In genomic region chr7:151006590-151007300, GRCh38 we compare ENCODE assay signal across 30 cellular contexts. TPM values are rescaled to one million over a fixed set of nuclear protein-coding genes. Genes with fewer than 3 reads are reported as not detected.
DNase-seq lines count a peak whose midpoint lies in the region; ATAC-seq, FAIRE-seq and TF ChIP-seq lines count a peak whose summit lies in the region.
"Had no signal": no experiment of that assay in that cellular context is flagged by ENCODE, and none has a peak within 500 bp of the region (broad histone marks: within the 10 kb centered on the region; RNA-seq: fewer than 3 reads in every experiment).

No MANE protein-coding gene starts in this region.

- no peak overlapping the region for H3K56ac ChIP-seq in H1 (replicated peaks; ENCODE audit: insufficient read length, low read depth, low read length)
- peak overlapping the region; percentile 81 for H3K56ac ChIP-seq in mesendoderm (ENCODE audit: low read length)

- H3K23me2 ChIP-seq in H1 (ENCODE audit: low read depth, low read length) = no peaks in the 10 kb centered on the region; the same call in 1 of the 2 replicates

- H4K91ac ChIP-seq in H1 (replicated peaks; ENCODE audit: insufficient read length, low read length) = peak overlapping the region; percentile 51

- DNase-seq in CD4-positive, alpha-beta memory T cell = peak in 1 of 5 donors; percentile 41
- DNase-seq in H1 (ENCODE audit: low read depth in 1 of 2, low spot score in 2 of 2) = no peak
- no peak for DNase-seq in mesendoderm
- DNase-seq in GF-D8 (lab: John Stamatoyannopoulos, UW) = no peak
- DNase-seq in SKM-1 treated with dmso at 0.1 percent for 144 hours (lab: John Stamatoyannopoulos, UW; ENCODE audit: unreplicated experiment) = no peak
- DNase-seq in natural killer cell treated with Interleukin-12 subunit alpha and Interleukin-12 subunit beta and Interleukin-15 and Interleukin-18, amount 100 ng/mL, for 72 hours (ENCODE audit: low spot score) = no peak
- DNase-seq: activated CD4-positive, alpha-beta T cell treated with anti-CD3 and anti-CD28 coated beads, Interleukin-2, amount 50 U/mL, for 48 hours; activated CD4-positive, CD25-positive, alpha-beta regulatory T cell; activated T-cell treated with anti-CD3 and anti-CD28 coated beads, Interleukin-2, amount 50 U/mL, for 48 hours; adrenal gland; DMS79; foreskin keratinocyte; left colon; NCI-H146; NCI-H2107; NCI-H345; NCI-H774; nucleus accumbens; stimulated activated CD4-positive, alpha-beta T cell treated with anti-CD3 and anti-CD28 coated beads, Interleukin-4, amount 100 ng/mL, for 4 hours had no signal

- 92% methylated on average over 23 of the region's 23 CpGs; no CpG with 5 or more reads in 1 of the 2 experiments for WGBS in H1 (ENCODE audit: extremely low coverage in 1 of 2, insufficient coverage in 1 of 2, insufficient read length in 1 of 2, insufficient replicate concordance in 2 of 2, low coverage in 1 of 2, low lambda C conversion rate in 2 of 2, missing lambda C conversion rate in 1 of 2), 2 experiments
- WGBS in mesendoderm (ENCODE audit: extremely low coverage, insufficient coverage, low lambda C conversion rate) = no CpG with 5 or more reads among the region's 23 CpGs

- CTCF ChIA-PET in CD4-positive, alpha-beta memory T cell (lab: Charles Lee; ENCODE audit: partially characterized antibody) = interaction anchor here (1.3 to 9.1 kb wide), 7 partner anchors 9 to 44 kb away, joined by 4 to 93 read pairs (median 22); partner anchors contain the start of gene NOS3
- CTCF ChIA-PET in H1 (lab: Charles Lee; ENCODE audit: partially characterized antibody) = interaction anchor here (1.3 to 11.5 kb wide), 13 partner anchors 8 to 237 kb away, joined by 3 to 142 read pairs (median 23); partner anchors contain the start of genes ATG9B and NOS3

- H3K27ac Mint-ChIP-seq in CD4-positive, alpha-beta memory T cell = peak overlapping the region in 5 of 7 donors; percentile 48 to 98 (median 67)
- no peak overlapping the region for H3K27ac Mint-ChIP-seq in natural killer cell treated with Interleukin-12 subunit alpha and Interleukin-12 subunit beta and Interleukin-15 and Interleukin-18, amount 100 ng/mL, for 72 hours
- H3K27ac Mint-ChIP-seq: dendritic cell treated with granulocyte-macrophage colony-stimulating factor and Interleukin-4, amounts not matched to agents 40 ng/mL and 50 ng/mL, for 4 days; type B pancreatic cell had no signal

- no peaks in the 10 kb centered on the region for H3K79me1 ChIP-seq in H1 (ENCODE audit: low read depth, low read length)
- H3K79me1 ChIP-seq in mesendoderm (ENCODE audit: low read length) = no peaks in the 10 kb centered on the region

- H3K4ac ChIP-seq in H1 (replicated peaks; ENCODE audit: insufficient read length, low read depth, low read length) (no peak overlapping the region), mesendoderm (ENCODE audit: low read depth, low read length) (no peak overlapping the region)

- H4K5ac ChIP-seq in H1 (ENCODE audit: insufficient read length, low read depth, low read length) = no peak overlapping the region
- H4K5ac ChIP-seq in mesendoderm (ENCODE audit: low read length) = no peak overlapping the region

- H3K18ac ChIP-seq in H1 (ENCODE audit: extremely low read depth, low read length) (no peak overlapping the region), mesendoderm (ENCODE audit: low read length) (no peak overlapping the region)

- H3K27ac ChIP-seq in BLaER1 treated with 17β-estradiol and CSF1 and Interleukin-3, amounts not matched to agents 10 nM and 100 nM = peak overlapping the region in 9 of 11 experiments; percentile 56 to 78 (median 65); a peak in 19 of 22 replicates
- no peak overlapping the region for H3K27ac ChIP-seq in CD4-positive, alpha-beta memory T cell (ENCODE audit: low read depth, low read length)
- H3K27ac ChIP-seq in H1 (ENCODE audit: low read depth, low read length) = no peak overlapping the region
- no peak overlapping the region for H3K27ac ChIP-seq in mesendoderm (ENCODE audit: low read depth, low read length)
- H3K27ac ChIP-seq: C4-2B, foreskin keratinocyte, prostate gland had no signal

- H3K9me3 Mint-ChIP-seq in CD4-positive, alpha-beta memory T cell = peaks cover 0 to 2% (median 0%) of the 10 kb centered on the region in 8 donors
- no peaks in the 10 kb centered on the region for H3K9me3 Mint-ChIP-seq in natural killer cell treated with Interleukin-12 subunit alpha and Interleukin-12 subunit beta and Interleukin-15 and Interleukin-18, amount 100 ng/mL, for 72 hours
- H3K9me3 Mint-ChIP-seq: dendritic cell treated with granulocyte-macrophage colony-stimulating factor and Interleukin-4, amounts not matched to agents 40 ng/mL and 50 ng/mL, for 4 days; type B pancreatic cell had no signal

- ATAC-seq in natural killer cell treated with Interleukin-12 subunit alpha and Interleukin-12 subunit beta and Interleukin-15 and Interleukin-18, amount 100 ng/mL, for 72 hours = no peak
- ATAC-seq: foreskin keratinocyte, left colon had no signal

- H3K9ac ChIP-seq in BLaER1 treated with 17β-estradiol and CSF1 and Interleukin-3, amounts not matched to agents 10 nM and 100 nM = peak overlapping the region in 10 of 11 experiments; percentile 3 to 74 (median 60); a peak in 18 of 22 replicates
- H3K9ac ChIP-seq in H1 (replicated peaks in 1 of 4; ENCODE audit: extremely low read depth in 1 of 4, low read depth in 3 of 4, low read length in 3 of 4) = no peak overlapping the region
- H3K9ac ChIP-seq in mesendoderm (ENCODE audit: low read length) = peak overlapping the region; percentile 57

- no peak overlapping the region for H3K14ac ChIP-seq in H1 (ENCODE audit: insufficient read length)

- H2BK20ac ChIP-seq in H1 (ENCODE audit: low read length) = no peak overlapping the region

- H3K36me3 Mint-ChIP-seq in CD4-positive, alpha-beta memory T cell = peaks cover 0 to 3% of the 10 kb centered on the region in 2 donors
- H3K36me3 Mint-ChIP-seq in natural killer cell treated with Interleukin-12 subunit alpha and Interleukin-12 subunit beta and Interleukin-15 and Interleukin-18, amount 100 ng/mL, for 72 hours = no peaks in the 10 kb centered on the region
- H3K36me3 Mint-ChIP-seq: type B pancreatic cell had no signal

- no peak for TF ChIP-seq CTCF in H1 (IDR thresholded peaks at IDR 0.05; ENCODE audit: control extremely low read depth in 1 of 3, insufficient read depth in 1 of 3, low read depth in 1 of 3, low read length in 3 of 3)

- peak overlapping the region; percentile 15; the same call in 1 of the 2 replicates for H4K8ac ChIP-seq in H1 (ENCODE audit: extremely low read depth, insufficient read depth, low read length)
- H4K8ac ChIP-seq in mesendoderm (ENCODE audit: low read depth, low read length) = no peak overlapping the region

- peak overlapping the region; percentile 85 to 98 (median 92) for H3K4me2 ChIP-seq in BLaER1 treated with 17β-estradiol and CSF1 and Interleukin-3, amounts not matched to agents 10 nM and 100 nM
- H3K4me2 ChIP-seq in H1 (ENCODE audit: insufficient read depth in 1 of 2, low read depth in 2 of 2, low read length in 2 of 2) (no peak overlapping the region), mesendoderm (ENCODE audit: low read length) (no peak overlapping the region)

- peaks cover 0 to 11% (median 3%) of the 10 kb centered on the region in 11 experiments; a peak in 4 of 22 replicates for H3K36me3 ChIP-seq in BLaER1 treated with 17β-estradiol and CSF1 and Interleukin-3, amounts not matched to agents 10 nM and 100 nM
- H3K36me3 ChIP-seq in CD4-positive, alpha-beta memory T cell (ENCODE audit: insufficient read depth, low read length) = no peaks in the 10 kb centered on the region
- H3K36me3 ChIP-seq in H1 (ENCODE audit: control insufficient read depth in 2 of 4, insufficient read depth in 4 of 4, low read length in 3 of 4) (no peaks in the 10 kb centered on the region), mesendoderm (ENCODE audit: control insufficient read depth, insufficient read depth, low read length) (no peaks in the 10 kb centered on the region)
- H3K36me3 ChIP-seq: adrenal gland, prostate gland had no signal

- H2BK120ac ChIP-seq in H1 (replicated peaks; ENCODE audit: low read depth, low read length) (no peak overlapping the region), mesendoderm (ENCODE audit: low read depth, low read length) (no peak overlapping the region)

- no peak for TF ChIP-seq EP300 in H1 (IDR thresholded peaks at IDR 0.05; ENCODE audit: borderline replicate concordance in 1 of 2, low read depth in 2 of 2, low read length in 2 of 2)

- no peak overlapping the region for H2AFZ ChIP-seq in H1 (ENCODE audit: low read length)

- H2BK15ac ChIP-seq in H1 (ENCODE audit: low read length) = no peak overlapping the region
- no peak overlapping the region for H2BK15ac ChIP-seq in mesendoderm (replicated peaks; ENCODE audit: low read depth)

- intact Hi-C loops in CD4-positive, alpha-beta memory T cell (cut with micrococcal nuclease) = no loop called here

- H2BK5ac ChIP-seq in H1 (ENCODE audit: low read depth, low read length) (peak overlapping the region; percentile 35; the same call in 1 of the 2 replicates), mesendoderm (ENCODE audit: low read length) (no peak overlapping the region)

- no peaks in the 10 kb centered on the region for H3K9me3 ChIP-seq in BLaER1 treated with 17β-estradiol and CSF1 and Interleukin-3, amounts not matched to agents 10 nM and 100 nM (replicated peaks in 1 of 11)
- H3K9me3 ChIP-seq in CD4-positive, alpha-beta memory T cell (ENCODE audit: control insufficient read depth in 1 of 2, low read length in 2 of 2) = no peaks in the 10 kb centered on the region
- H3K9me3 ChIP-seq in H1 (ENCODE audit: insufficient read depth in 2 of 2, low read depth in 1 of 2, low read length in 1 of 2) = no peaks in the 10 kb centered on the region
- H3K9me3 ChIP-seq: adrenal gland, esophagus muscularis mucosa, prostate gland had no signal

- 0 out of 2 replicates have a peak overlapping the region, but pooled peaks have one; percentile 87 for H2BK12ac ChIP-seq in H1 (ENCODE audit: low read depth, low read length)

- peaks cover 28 to 67% (median 45%) of the 10 kb centered on the region in 4 donors for H3K4me1 Mint-ChIP-seq in CD4-positive, alpha-beta memory T cell
- H3K4me1 Mint-ChIP-seq in natural killer cell treated with Interleukin-12 subunit alpha and Interleukin-12 subunit beta and Interleukin-15 and Interleukin-18, amount 100 ng/mL, for 72 hours (ENCODE audit: low read depth in 2 of 2) = peaks cover 21 to 34% of the 10 kb centered on the region in 2 donors

- H3K27me3 Mint-ChIP-seq in CD4-positive, alpha-beta memory T cell = no peaks in the 10 kb centered on the region
- H3K27me3 Mint-ChIP-seq in natural killer cell treated with Interleukin-12 subunit alpha and Interleukin-12 subunit beta and Interleukin-15 and Interleukin-18, amount 100 ng/mL, for 72 hours = no peaks in the 10 kb centered on the region

- TF ChIP-seq RAD21 in H1 (IDR thresholded peaks at IDR 0.05 in 1 of 2, conservative IDR thresholded peaks at IDR 0.05 in 1 of 2; ENCODE audit: low read depth in 2 of 2, low read length in 2 of 2) = no peak

- no peak for TF ChIP-seq POLR2A in H1 (IDR thresholded peaks at IDR 0.05; ENCODE audit: control extremely low read depth in 1 of 2, low read depth in 2 of 2, low read length in 2 of 2)

- peak overlapping the region in 8 of 10 experiments; percentile 43 to 62 (median 48); a peak in 10 of 20 replicates for H3K4me3 ChIP-seq in BLaER1 treated with 17β-estradiol and CSF1 and Interleukin-3, amounts not matched to agents 10 nM and 100 nM
- no peak overlapping the region for H3K4me3 ChIP-seq in CD4-positive, alpha-beta memory T cell (ENCODE audit: low read length in 2 of 2)
- H3K4me3 ChIP-seq in H1 (ENCODE audit: extremely low read depth in 1 of 4, insufficient read depth in 2 of 4, low read depth in 3 of 4, low read length in 4 of 4) (no peak overlapping the region), mesendoderm (ENCODE audit: low read length) (no peak overlapping the region)
- H3K4me3 ChIP-seq: adrenal gland, esophagus muscularis mucosa, prostate gland had no signal

- H3K23ac ChIP-seq in H1 (ENCODE audit: insufficient read length) (no peak overlapping the region), mesendoderm (ENCODE audit: low read length) (no peak overlapping the region)

- H3K79me2 ChIP-seq in H1 (ENCODE audit: control insufficient read depth in 1 of 2, insufficient read depth in 2 of 2, low read length in 2 of 2) (no peaks in the 10 kb centered on the region), mesendoderm (ENCODE audit: control insufficient read depth, insufficient read depth, low read length) (no peaks in the 10 kb centered on the region)

- H4K20me1 ChIP-seq in BLaER1 treated with 17β-estradiol and CSF1 and Interleukin-3, amounts not matched to agents 10 nM and 100 nM = no peaks in the 10 kb centered on the region
- H4K20me1 ChIP-seq in H1 (replicated peaks in 1 of 2; ENCODE audit: control insufficient read depth in 1 of 2, insufficient read depth in 2 of 2, low read length in 2 of 2) = no peaks in the 10 kb centered on the region

- peak overlapping the region in 3 of 8 donors; percentile 25 to 42 (median 27) for H3K4me3 Mint-ChIP-seq in CD4-positive, alpha-beta memory T cell
- no peak overlapping the region for H3K4me3 Mint-ChIP-seq in natural killer cell treated with Interleukin-12 subunit alpha and Interleukin-12 subunit beta and Interleukin-15 and Interleukin-18, amount 100 ng/mL, for 72 hours
- H3K4me3 Mint-ChIP-seq: dendritic cell treated with granulocyte-macrophage colony-stimulating factor and Interleukin-4, amounts not matched to agents 40 ng/mL and 50 ng/mL, for 4 days; type B pancreatic cell had no signal

- H2AK5ac ChIP-seq in H1 (ENCODE audit: low read depth, low read length) (peak overlapping the region; percentile 46; the same call in 1 of the 2 replicates), mesendoderm (ENCODE audit: low read length) (no peak overlapping the region)

- POLR2A ChIA-PET in CD4-positive, alpha-beta memory T cell (lab: Charles Lee; ENCODE audit: partially characterized antibody) = interaction anchor here (2.2 to 13.0 kb wide), 5 partner anchors 9 to 33 kb away, joined by 10 to 182 read pairs (median 68); partner anchors contain the start of genes ABCB8 and NOS3
- POLR2A ChIA-PET in H1 (lab: Charles Lee; ENCODE audit: partially characterized antibody) = interaction anchor here (1.1 to 1.7 kb wide), 4 partner anchors 10 to 18 kb away, joined by 3 to 7 read pairs (median 4); no protein-coding TSS in a partner anchor

- FAIRE-seq in H1 (lab: Jason Lieb, UNC) = no peak
- FAIRE-seq: G401.6, RCC 7860 had no signal

- H3K4me1 ChIP-seq in BLaER1 treated with 17β-estradiol and CSF1 and Interleukin-3, amounts not matched to agents 10 nM and 100 nM = peaks cover 56 to 74% (median 71%) of the 10 kb centered on the region in 10 experiments
- peaks cover 55% of the 10 kb centered on the region for H3K4me1 ChIP-seq in CD4-positive, alpha-beta memory T cell (ENCODE audit: insufficient read depth, low read length)
- H3K4me1 ChIP-seq in H1 (replicated peaks in 1 of 4; ENCODE audit: control insufficient read depth in 3 of 4, insufficient read depth in 4 of 4, low read length in 3 of 4) (peaks cover 0 to 23% (median 20%) of the 10 kb centered on the region in 4 experiments; a peak in 6 of 7 replicates), mesendoderm (ENCODE audit: control insufficient read depth, low read depth, low read length) (peaks cover 17% of the 10 kb centered on the region)
- H3K4me1 ChIP-seq: adrenal gland, foreskin keratinocyte, prostate gland had no signal

- H3K27me3 ChIP-seq in BLaER1 treated with 17β-estradiol and CSF1 and Interleukin-3, amounts not matched to agents 10 nM and 100 nM = no peaks in the 10 kb centered on the region
- H3K27me3 ChIP-seq in CD4-positive, alpha-beta memory T cell (ENCODE audit: insufficient read depth, low read length) = no peaks in the 10 kb centered on the region
- H3K27me3 ChIP-seq in H1 (replicated peaks in 1 of 4; ENCODE audit: control insufficient read depth in 3 of 4, extremely low read depth in 1 of 4, insufficient read depth in 3 of 4, low read length in 3 of 4) (no peaks in the 10 kb centered on the region), mesendoderm (ENCODE audit: insufficient read depth, low read length, poor library complexity) (no peaks in the 10 kb centered on the region)
- H3K27me3 ChIP-seq: adrenal gland had no signal

RNA-seq across cellular contexts. Expression of gene NOS3, which starts 15.9 kb away (rescaled TPM):
- total RNA-seq in CD4-positive, alpha-beta memory T cell = 1 to 10 TPM; 4.0 to 4.6 TPM
- polyA plus RNA-seq in CD4-positive, alpha-beta memory T cell = 10 to 100 TPM in 1 of 2 donors, 1 to 10 TPM in 1; 6.6 to 14.9 TPM
- total RNA-seq in H1 (2021; fragmentation: NEBNext Ultra II Directional; extraction: Animal tissue kit (Norgen Biotek cat#: 25700)) = 4.4 and 4.7 TPM in 2 replicates
- 16.2 and 20.9 TPM in 2 replicates for polyA plus RNA-seq in H1 (2011; rRNA removed)
- polyA plus RNA-seq in H1 (2011; cell fraction: cytosol; rRNA removed) = 8.1 TPM
- polyA plus RNA-seq in H1 (2011; cell fraction: nucleus; rRNA removed) = 12.6 TPM
- polyA plus RNA-seq in H1 (2012, experiment 1 of 2) = 4.2 to 10.6 TPM (median 8.1 TPM) in 4 replicates
- 5.2 TPM for polyA plus RNA-seq in H1 (2012, experiment 2 of 2)
- polyA plus RNA-seq in H1 (2013, experiment 1 of 2) = 4.2 TPM
- 3.5 TPM for polyA plus RNA-seq in H1 (2013, experiment 2 of 2)
- 5.4 and 6.9 TPM in 2 replicates for polyA minus RNA-seq in H1 (2011; rRNA and poly(A)+ RNA removed)
- 7.7 TPM for polyA minus RNA-seq in H1 (2011; cell fraction: cytosol; rRNA and poly(A)+ RNA removed)
- polyA minus RNA-seq in H1 (2011; cell fraction: nucleus; rRNA and poly(A)+ RNA removed) = 10.1 TPM
- 2.6 TPM for polyA plus RNA-seq in mesendoderm (2013, experiment 1 of 2)
- polyA plus RNA-seq in mesendoderm (2013, experiment 2 of 2) = 2.6 TPM
- total RNA-seq in natural killer cell treated with Interleukin-12 subunit alpha and Interleukin-12 subunit beta and Interleukin-15 and Interleukin-18, amount 100 ng/mL, for 72 hours = 1 to 10 TPM; 1.2 to 8.0 TPM
- total RNA-seq: LHCN-M2 had no signal

RNA-seq across cellular contexts. Expression of gene ATG9B, which starts 17.5 kb away (rescaled TPM):
- total RNA-seq in CD4-positive, alpha-beta memory T cell = 10 to 100 TPM; 29.3 to 29.9 TPM
- 10 to 100 TPM; 16.9 to 36.6 TPM for polyA plus RNA-seq in CD4-positive, alpha-beta memory T cell
- total RNA-seq in H1 (2021; fragmentation: NEBNext Ultra II Directional; extraction: Animal tissue kit (Norgen Biotek cat#: 25700)) = 2.3 and 2.6 TPM in 2 replicates
- polyA plus RNA-seq in H1 (2011; rRNA removed) = 1.4 and 2.7 TPM in 2 replicates
- 2.7 TPM for polyA plus RNA-seq in H1 (2011; cell fraction: cytosol; rRNA removed)
- polyA plus RNA-seq in H1 (2011; cell fraction: nucleus; rRNA removed) = 6.4 TPM
- 2.7 to 4.3 TPM (median 3.1 TPM) in 4 replicates for polyA plus RNA-seq in H1 (2012, experiment 1 of 2)
- polyA plus RNA-seq in H1 (2012, experiment 2 of 2) = 0.79 TPM
- 1.7 TPM for polyA plus RNA-seq in H1 (2013, experiment 1 of 2)
- polyA plus RNA-seq in H1 (2013, experiment 2 of 2) = 1.8 TPM
- 0.19 and 0.51 TPM in 2 replicates for polyA minus RNA-seq in H1 (2011; rRNA and poly(A)+ RNA removed)
- 0.88 TPM for polyA minus RNA-seq in H1 (2011; cell fraction: cytosol; rRNA and poly(A)+ RNA removed)
- 0.60 TPM for polyA minus RNA-seq in H1 (2011; cell fraction: nucleus; rRNA and poly(A)+ RNA removed)
- 1.1 TPM for polyA plus RNA-seq in mesendoderm (2013, experiment 1 of 2)
- polyA plus RNA-seq in mesendoderm (2013, experiment 2 of 2) = 0.53 TPM
- 1 to 10 TPM; 2.5 to 2.7 TPM for total RNA-seq in natural killer cell treated with Interleukin-12 subunit alpha and Interleukin-12 subunit beta and Interleukin-15 and Interleukin-18, amount 100 ng/mL, for 72 hours
- total RNA-seq: mesenteric fat pad, subcutaneous adipose tissue had no signal

RNA-seq across cellular contexts. Expression of gene ABCB8, which starts 21.5 kb away (rescaled TPM):
- 10 to 100 TPM; 71.2 to 75.8 TPM for total RNA-seq in CD4-positive, alpha-beta memory T cell
- 10 to 100 TPM; 17.8 to 22.8 TPM for polyA plus RNA-seq in CD4-positive, alpha-beta memory T cell
- 22.2 and 27.0 TPM in 2 replicates for total RNA-seq in H1 (2021; fragmentation: NEBNext Ultra II Directional; extraction: Animal tissue kit (Norgen Biotek cat#: 25700))
- polyA plus RNA-seq in H1 (2011; rRNA removed) = 17.7 and 26.0 TPM in 2 replicates
- polyA plus RNA-seq in H1 (2011; cell fraction: cytosol; rRNA removed) = 16.7 TPM
- 52.2 TPM for polyA plus RNA-seq in H1 (2011; cell fraction: nucleus; rRNA removed)
- polyA plus RNA-seq in H1 (2012, experiment 1 of 2) = 14.8 to 21.8 TPM (median 19.6 TPM) in 4 replicates
- polyA plus RNA-seq in H1 (2012, experiment 2 of 2) = 15.8 TPM
- polyA plus RNA-seq in H1 (2013, experiment 1 of 2) = 16.5 TPM
- polyA plus RNA-seq in H1 (2013, experiment 2 of 2) = 15.7 TPM
- 17.2 and 19.5 TPM in 2 replicates for polyA minus RNA-seq in H1 (2011; rRNA and poly(A)+ RNA removed)
- 12.2 TPM for polyA minus RNA-seq in H1 (2011; cell fraction: cytosol; rRNA and poly(A)+ RNA removed)
- 28.9 TPM for polyA minus RNA-seq in H1 (2011; cell fraction: nucleus; rRNA and poly(A)+ RNA removed)
- 7.0 TPM for polyA plus RNA-seq in mesendoderm (2013, experiment 1 of 2)
- polyA plus RNA-seq in mesendoderm (2013, experiment 2 of 2) = 6.8 TPM
- total RNA-seq in natural killer cell treated with Interleukin-12 subunit alpha and Interleukin-12 subunit beta and Interleukin-15 and Interleukin-18, amount 100 ng/mL, for 72 hours = 10 to 100 TPM; 43.1 to 82.8 TPM

RNA-seq across cellular contexts. Expression of gene KCNH2, which starts 28.6 kb away (rescaled TPM):
- total RNA-seq in CD4-positive, alpha-beta memory T cell = 1 to 10 TPM; 2.3 to 2.6 TPM
- 1 to 10 TPM; 1.8 to 2.4 TPM for polyA plus RNA-seq in CD4-positive, alpha-beta memory T cell
- 7.7 and 8.0 TPM in 2 replicates for total RNA-seq in H1 (2021; fragmentation: NEBNext Ultra II Directional; extraction: Animal tissue kit (Norgen Biotek cat#: 25700))
- polyA plus RNA-seq in H1 (2011; rRNA removed) = 15.0 and 20.5 TPM in 2 replicates
- 13.4 TPM for polyA plus RNA-seq in H1 (2011; cell fraction: cytosol; rRNA removed)
- polyA plus RNA-seq in H1 (2011; cell fraction: nucleus; rRNA removed) = 23.6 TPM
- polyA plus RNA-seq in H1 (2012, experiment 1 of 2) = 5.5 to 12.1 TPM (median 10.4 TPM) in 4 replicates
- polyA plus RNA-seq in H1 (2012, experiment 2 of 2) = 7.6 TPM
- 7.6 TPM for polyA plus RNA-seq in H1 (2013, experiment 1 of 2)
- 7.2 TPM for polyA plus RNA-seq in H1 (2013, experiment 2 of 2)
- 8.9 and 10.2 TPM in 2 replicates for polyA minus RNA-seq in H1 (2011; rRNA and poly(A)+ RNA removed)
- 9.5 TPM for polyA minus RNA-seq in H1 (2011; cell fraction: cytosol; rRNA and poly(A)+ RNA removed)
- polyA minus RNA-seq in H1 (2011; cell fraction: nucleus; rRNA and poly(A)+ RNA removed) = 7.0 TPM
- 0.93 TPM for polyA plus RNA-seq in mesendoderm (2013, experiment 1 of 2)
- 0.73 TPM for polyA plus RNA-seq in mesendoderm (2013, experiment 2 of 2)
- total RNA-seq in natural killer cell treated with Interleukin-12 subunit alpha and Interleukin-12 subunit beta and Interleukin-15 and Interleukin-18, amount 100 ng/mL, for 72 hours = under 1 TPM in 1 of 2 donors, not detected in 1; 0.22 TPM
- total RNA-seq: foreskin keratinocyte had no signal
- polyA plus RNA-seq: foreskin keratinocyte had no signal

RNA-seq across cellular contexts. Expression of gene ASIC3, which starts 41.6 kb away (rescaled TPM):
- 10 to 100 TPM; 10.6 to 11.6 TPM for total RNA-seq in CD4-positive, alpha-beta memory T cell
- not detected for polyA plus RNA-seq in CD4-positive, alpha-beta memory T cell
- 1.4 and 1.9 TPM in 2 replicates for total RNA-seq in H1 (2021; fragmentation: NEBNext Ultra II Directional; extraction: Animal tissue kit (Norgen Biotek cat#: 25700))
- 1.6 and 4.3 TPM in 2 replicates for polyA plus RNA-seq in H1 (2011; rRNA removed)
- 2.6 TPM for polyA plus RNA-seq in H1 (2011; cell fraction: cytosol; rRNA removed)
- 17.4 TPM for polyA plus RNA-seq in H1 (2011; cell fraction: nucleus; rRNA removed)
- polyA plus RNA-seq in H1 (2012, experiment 1 of 2) = 3.1 to 5.6 TPM (median 4.2 TPM) in 4 replicates
- 2.4 TPM for polyA plus RNA-seq in H1 (2012, experiment 2 of 2)
- 0.87 TPM for polyA plus RNA-seq in H1 (2013, experiment 1 of 2)
- polyA plus RNA-seq in H1 (2013, experiment 2 of 2) = 0.74 TPM
- 0.27 and 0.88 TPM in 2 replicates for polyA minus RNA-seq in H1 (2011; rRNA and poly(A)+ RNA removed)
- 0.73 TPM for polyA minus RNA-seq in H1 (2011; cell fraction: cytosol; rRNA and poly(A)+ RNA removed)
- 2.1 TPM for polyA minus RNA-seq in H1 (2011; cell fraction: nucleus; rRNA and poly(A)+ RNA removed)
- 0.27 TPM for polyA plus RNA-seq in mesendoderm (2013, experiment 1 of 2)
- 0.31 TPM for polyA plus RNA-seq in mesendoderm (2013, experiment 2 of 2)
- 1 to 10 TPM; 2.8 to 4.7 TPM for total RNA-seq in natural killer cell treated with Interleukin-12 subunit alpha and Interleukin-12 subunit beta and Interleukin-15 and Interleukin-18, amount 100 ng/mL, for 72 hours

Comparison
In these comparisons a context has a peak if more than half of its experiments do, and no peak if none do; other contexts are left out.
1. H3K27ac ChIP-seq: peak in BLaER1 treated with 17β-estradiol and CSF1 and Interleukin-3, amounts not matched to agents 10 nM and 100 nM (9 of 11); none in CD4-positive, alpha-beta memory T cell (single experiment), H1 (single experiment) and mesendoderm (single experiment).
2. H3K4me2 ChIP-seq: peak in BLaER1 treated with 17β-estradiol and CSF1 and Interleukin-3, amounts not matched to agents 10 nM and 100 nM (11 of 11); none in H1 (0 of 2) and mesendoderm (single experiment).
3. H3K4me3 ChIP-seq: peak in BLaER1 treated with 17β-estradiol and CSF1 and Interleukin-3, amounts not matched to agents 10 nM and 100 nM (8 of 10); none in CD4-positive, alpha-beta memory T cell (0 of 2), H1 (0 of 4) and mesendoderm (single experiment).
4. H3K9ac ChIP-seq: peak in BLaER1 treated with 17β-estradiol and CSF1 and Interleukin-3, amounts not matched to agents 10 nM and 100 nM (10 of 11) and mesendoderm (single experiment); none in H1 (0 of 4).
5. H3K27ac Mint-ChIP-seq: peak in CD4-positive, alpha-beta memory T cell (5 of 7); none in natural killer cell treated with Interleukin-12 subunit alpha and Interleukin-12 subunit beta and Interleukin-15 and Interleukin-18, amount 100 ng/mL, for 72 hours (0 of 2).